Comparison of ENCODE assay signal across 16 cellular contexts in genomic region chr10:15453921-15454320, GRCh38.
"Had no signal": no experiment of that assay in that cellular context is flagged by ENCODE, and none has a peak within 500 bp of the region (broad histone marks: within the 10 kb centered on the region; RNA-seq: fewer than 3 reads in every experiment).

No MANE protein-coding gene starts in this region.

- ATAC-seq: gastrocnemius medialis; lower lobe of right lung; natural killer cell treated with Interleukin-12 subunit alpha and Interleukin-12 subunit beta and Interleukin-15 and Interleukin-18, amount 100 ng/mL, for 72 hours; psoas muscle; right lobe of liver; stimulated activated memory B cell treated with anti-CD40 and anti-IgM and Interleukin-4, amounts not matched to agents 10 μg/mL and 1 μg/mL and 100 μg/mL, for 72 hours; upper lobe of right lung had no signal

- H3K9me3 ChIP-seq: gastrocnemius medialis, lower lobe of right lung, neutrophil, psoas muscle, right lobe of liver, tibial artery, upper lobe of right lung had no signal

- FAIRE-seq: keratinocyte had no signal

- DNase-seq: effector CD4-positive, alpha-beta T cell; gastrocnemius medialis; left ventricle myocardium inferior; lower lobe of right lung; midbrain; psoas muscle; retina; right lobe of liver; stimulated activated CD4-positive, alpha-beta T cell treated with anti-CD3 and anti-CD28 coated beads, Interleukin-4, amount 100 ng/mL, for 24 hours; tibial artery; upper lobe of right lung had no signal

- H3K4me3 ChIP-seq: coronary artery, gastrocnemius medialis, left ventricle myocardium inferior, lower lobe of right lung, psoas muscle, right lobe of liver, tibial artery, upper lobe of right lung had no signal

- H3K27ac ChIP-seq: coronary artery, gastrocnemius medialis, left ventricle myocardium inferior, lower lobe of right lung, neutrophil, psoas muscle, right lobe of liver, tibial artery, upper lobe of right lung had no signal

- H3K36me3 ChIP-seq: gastrocnemius medialis, left ventricle myocardium inferior, lower lobe of right lung, neutrophil, right lobe of liver, tibial artery, upper lobe of right lung had no signal

- H3K27me3 ChIP-seq: gastrocnemius medialis, right lobe of liver, tibial artery, upper lobe of right lung had no signal

- H3K4me1 ChIP-seq: gastrocnemius medialis, left ventricle myocardium inferior, lower lobe of right lung, psoas muscle, right lobe of liver, upper lobe of right lung had no signal
